18 cellular contexts compared by ENCODE assay signal in the genomic region with DNA sequence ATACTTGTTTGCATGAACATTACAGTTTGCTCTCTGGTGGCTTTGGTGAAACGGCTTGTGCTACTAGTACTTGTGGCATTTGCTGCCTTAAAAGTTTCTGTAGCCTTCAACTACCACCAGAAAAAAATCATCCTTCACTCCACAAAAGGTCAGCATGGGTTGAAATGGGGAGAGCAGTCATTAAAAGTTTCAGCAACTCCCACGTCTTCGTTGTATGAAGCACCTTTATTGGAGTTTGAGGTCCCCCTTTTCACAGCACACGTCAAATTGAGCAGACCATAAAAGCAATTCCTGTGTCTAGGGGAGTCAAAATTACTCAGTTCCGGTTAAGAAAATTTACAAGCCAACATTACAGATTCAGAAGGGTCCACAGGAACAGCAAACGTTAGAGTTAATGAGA.
"Had no signal": no experiment of that assay in that cellular context is flagged by ENCODE, and none has a peak within 500 bp of the region (broad histone marks: within the 10 kb centered on the region; RNA-seq: fewer than 3 reads in every experiment).

No MANE protein-coding gene starts in this region.

- ATAC-seq: Panc1, PC-3, SK-N-SH treated with all-trans-retinoic acid at 6 μM for 48 hours had no signal

- DNase-seq: KBM-7, MV-4-11, NCI-H1048, NCI-H1105, NCI-H1417, NCI-H1436 treated with DMSO at 0.1 percent for 48 hours, NCI-H1694, NCI-H187 treated with DMSO at 0.1 percent for 48 hours, NCI-H2029 treated with DMSO at 0.1 percent for 48 hours, NCI-H2171 treated with DMSO at 0.1 percent for 48 hours, NCI-H345, NCI-H524, NCI-H526 treated with DMSO at 0.1 percent for 48 hours, NCI-H748 treated with DMSO at 0.1 percent for 48 hours, PC-3, SHP77 had no signal
